ENCODE assay signal across 24 cellular contexts in genomic region chr17:6218333-6218732, GRCh38.
"Had no signal": no experiment of that assay in that cellular context is flagged by ENCODE, and none has a peak within 500 bp of the region (broad histone marks: within the 10 kb centered on the region; RNA-seq: fewer than 3 reads in every experiment).

No MANE protein-coding gene starts in this region.

- H3K36me3 Mint-ChIP-seq: mesothelial cell of epicardium had no signal

- H3K4me1 ChIP-seq: heart right ventricle, left lung, lower lobe of right lung had no signal

- H3K4me1 Mint-ChIP-seq: mesothelial cell of epicardium had no signal

- H3K27ac Mint-ChIP-seq: mesothelial cell of epicardium had no signal

- H3K4me3 ChIP-seq: coronary artery, dorsolateral prefrontal cortex, heart right ventricle, left lung, lower lobe of right lung, mucosa of descending colon had no signal

- H3K4me3 Mint-ChIP-seq: mesothelial cell of epicardium had no signal

- DNase-seq: dermis blood vessel endothelial cell; dorsolateral prefrontal cortex; effector CD4-positive, alpha-beta T cell; effector memory CD4-positive, alpha-beta T cell; erythroblast; foreskin keratinocyte; glutamatergic neuron; heart right ventricle; hippocampal formation; left cardiac atrium; left lung; left ventricle myocardium superior; lower lobe of right lung; mesenchymal stem cell; mucosa of descending colon had no signal

- H3K36me3 ChIP-seq: heart right ventricle, left lung, lower lobe of right lung had no signal

- ATAC-seq: esophagus mucosa, foreskin keratinocyte, heart right ventricle, left cardiac atrium, left lung, left ventricle myocardium superior, lower lobe of right lung, mucosa of descending colon had no signal

- H3K27ac ChIP-seq: coronary artery, dorsolateral prefrontal cortex, epithelial cell of prostate, foreskin keratinocyte, heart right ventricle, left lung, lower lobe of right lung had no signal

- FAIRE-seq: colon, endometrium, frontal cortex, islet of Langerhans, keratinocyte had no signal
